ENCODE assay signal across 22 cellular contexts in the genomic region with DNA sequence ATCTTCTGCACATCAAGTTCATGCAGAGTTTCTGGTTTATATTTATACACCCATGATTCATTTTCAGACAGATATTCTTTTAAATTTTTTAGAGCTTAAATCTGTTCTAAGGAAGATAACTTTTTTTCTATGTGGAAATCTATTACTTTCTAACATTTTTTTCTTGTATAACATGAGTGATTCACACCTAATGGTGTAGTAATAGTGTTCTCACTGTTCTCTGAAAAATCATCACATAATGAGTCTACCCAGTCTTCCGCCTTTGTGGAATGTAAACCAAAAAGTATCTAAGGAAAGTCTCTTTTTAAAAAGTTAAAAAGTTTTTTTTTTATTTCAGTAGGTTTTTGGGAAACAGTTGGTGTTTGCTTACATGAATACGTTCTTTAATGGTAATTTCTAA.
A peak's percentile ranks its signal among the peaks of the same experiment; 100 is the strongest.
DNase-seq lines count a peak whose midpoint lies in the region; ATAC-seq, FAIRE-seq and TF ChIP-seq lines count a peak whose summit lies in the region.
"Had no signal": no experiment of that assay in that cellular context is flagged by ENCODE, and none has a peak within 500 bp of the region (broad histone marks: within the 10 kb centered on the region; RNA-seq: fewer than 3 reads in every experiment).

No MANE protein-coding gene starts in this region.

- H2BK12ac ChIP-seq in mesenchymal stem cell (ENCODE audit: low read length in 2 of 2) (no peak overlapping the region), neuronal stem cell (ENCODE audit: low read length) (no peak overlapping the region)

- H3K23ac ChIP-seq in IMR-90 (ENCODE audit: low read depth, low read length) (no peak overlapping the region), mesenchymal stem cell (ENCODE audit: low read length in 2 of 2) (no peak overlapping the region), neuronal stem cell (ENCODE audit: low read depth, low read length, poor library complexity) (no peak overlapping the region)

- DNase-seq in AG20443 (ENCODE audit: low spot score) (peak; percentile 14), IMR-90 (peak; percentile 29), mesenchymal stem cell (no peak), GM19240 (ENCODE audit: insufficient read length, low spot score) (no peak), DMS 273 treated with DMSO at 0.1 percent for 48 hours (lab: John Stamatoyannopoulos, UW) (no peak), BE2C (no peak), neuronal stem cell (ENCODE audit: low spot score) (no peak)
- DNase-seq: C1 segment of cervical spinal cord; Calu3; CD8-positive, alpha-beta memory T cell; GDM1; Kasumi-1; MG63; NCI-H1417; NCI-H1694 treated with DMSO at 0.1 percent for 48 hours; NCI-H2081 treated with DMSO at 0.1 percent for 48 hours; NCI-H2171 treated with DMSO at 0.1 percent for 48 hours; NCI-H524 treated with DMSO at 0.1 percent for 48 hours had no signal

- in situ Hi-C loops in IMR-90 (cut with MboI; ENCODE audit: low sequenced_read_pairs) = no loop called here

- no peak overlapping the region; a peak in 1 of 4 replicates for H4K8ac ChIP-seq in IMR-90 (ENCODE audit: low read depth in 2 of 2, low read length in 2 of 2)
- H4K8ac ChIP-seq in mesenchymal stem cell (ENCODE audit: low read length) = no peak overlapping the region
- H4K8ac ChIP-seq in neuronal stem cell (ENCODE audit: low read depth, low read length) = no peak overlapping the region

- no peak overlapping the region for H2BK20ac ChIP-seq in IMR-90 (ENCODE audit: low read depth, low read length)

- peak; percentile 24; the same call in 1 of the 2 replicates for ATAC-seq in IMR-90 (ENCODE audit: low read depth)
- ATAC-seq: GM23338, Panc1 had no signal

- no peak overlapping the region for H3K27ac ChIP-seq in IMR-90 (ENCODE audit: insufficient read depth, low read length)
- H3K27ac ChIP-seq in mesenchymal stem cell (ENCODE audit: low read length, poor library complexity, severe bottlenecking) = no peak overlapping the region
- H3K27ac ChIP-seq in neuronal stem cell (replicated peaks; ENCODE audit: low read length) = no peak overlapping the region

- no peak overlapping the region for H2AK9ac ChIP-seq in IMR-90 (replicated peaks; ENCODE audit: low read depth, low read length, poor library complexity)

- H3K4me1 ChIP-seq in IMR-90 (ENCODE audit: control insufficient read depth, insufficient read depth, low read length) = no peaks in the 10 kb centered on the region
- peaks cover 3% of the 10 kb centered on the region for H3K4me1 ChIP-seq in mesenchymal stem cell (ENCODE audit: control insufficient read depth, insufficient read depth, low read depth, low read length)
- H3K4me1 ChIP-seq in BE2C = no peaks in the 10 kb centered on the region; the same call in 1 of the 2 replicates
- H3K4me1 ChIP-seq in neuronal stem cell (ENCODE audit: control insufficient read depth in 2 of 2, insufficient read depth in 1 of 2, low read depth in 1 of 2, low read length in 2 of 2) = no peaks in the 10 kb centered on the region
- H3K4me1 ChIP-seq: HAP-1 had no signal

- intact Hi-C loops in IMR-90 (cut with micrococcal nuclease) = no loop called here

- H3K9me3 ChIP-seq in IMR-90 (ENCODE audit: control insufficient read depth, insufficient read depth, low read length) (no peaks in the 10 kb centered on the region), mesenchymal stem cell (ENCODE audit: control insufficient read depth, low read length) (no peaks in the 10 kb centered on the region), BE2C (no peaks in the 10 kb centered on the region), neuronal stem cell (replicated peaks in 1 of 2; ENCODE audit: control insufficient read depth in 2 of 2, insufficient read depth in 1 of 2, low read depth in 1 of 2, low read length in 2 of 2) (peaks cover 0 to under 1% of the 10 kb centered on the region in 2 donors)
- H3K9me3 ChIP-seq: HAP-1 had no signal

- CTCF ChIA-PET in IMR-90 (lab: Yijun Ruan, JAX) = interaction anchor here (0.6 kb wide), 1 partner anchor 854 kb away, joined by 3 read pairs; no protein-coding TSS in a partner anchor

- no peak overlapping the region for H2AFZ ChIP-seq in IMR-90 (replicated peaks; ENCODE audit: low read length, poor library complexity)
- H2AFZ ChIP-seq in mesenchymal stem cell (ENCODE audit: low read depth, low read length) = no peak overlapping the region
- H2AFZ ChIP-seq in neuronal stem cell (ENCODE audit: low read length) = no peak overlapping the region
- H2AFZ ChIP-seq: GM23338 had no signal

- no peak overlapping the region for H3K56ac ChIP-seq in IMR-90 (ENCODE audit: extremely low read depth, insufficient read depth, low read length)

- no peak overlapping the region for H3K4me3 ChIP-seq in IMR-90 (ENCODE audit: insufficient read depth, low read depth, low read length)
- H3K4me3 ChIP-seq in mesenchymal stem cell (ENCODE audit: insufficient read depth in 1 of 2, low read depth in 1 of 2, low read length in 2 of 2) = no peak overlapping the region
- H3K4me3 ChIP-seq in BE2C (ENCODE audit: low read depth, low read length) = no peak overlapping the region
- H3K4me3 ChIP-seq in neuronal stem cell (ENCODE audit: low read length in 2 of 2) = no peak overlapping the region
- H3K4me3 ChIP-seq: GM23338, HAP-1, MG63 had no signal

- H3K4me2 ChIP-seq in IMR-90 (ENCODE audit: low read depth, low read length) (no peak overlapping the region), mesenchymal stem cell (ENCODE audit: low read length, poor library complexity, severe bottlenecking) (no peak overlapping the region), neuronal stem cell (ENCODE audit: insufficient read depth, low read length, poor library complexity, severe bottlenecking) (no peak overlapping the region)
- H3K4me2 ChIP-seq: GM23338 had no signal

- H3K79me1 ChIP-seq in IMR-90 (ENCODE audit: low read depth in 1 of 2, low read length in 2 of 2) (peaks cover 14 to 21% of the 10 kb centered on the region in 2 experiments), mesenchymal stem cell (replicated peaks; ENCODE audit: low read length, poor library complexity, severe bottlenecking) (peaks cover 14% of the 10 kb centered on the region), neuronal stem cell (ENCODE audit: low read depth, low read length) (no peaks in the 10 kb centered on the region)

- no peaks in the 10 kb centered on the region for H4K20me1 ChIP-seq in IMR-90 (ENCODE audit: insufficient read depth, low read length)

- WGBS in IMR-90 (ENCODE audit: extremely low coverage in 2 of 2, insufficient read length in 1 of 2), 2 experiments = no CpG with 5 or more reads among the region's 2 CpGs
- WGBS in mesenchymal stem cell = 100% methylated on average over 1 of the region's 2 CpGs
- no CpG with 5 or more reads among the region's 2 CpGs for WGBS in neuronal stem cell (ENCODE audit: extremely low coverage in 2 of 2, insufficient read length in 2 of 2, insufficient replicate concordance in 1 of 2), 2 donors

- no peak for TF ChIP-seq RAD21 in IMR-90 (IDR thresholded peaks at IDR 0.05; ENCODE audit: low read length)

- no peak overlapping the region for H2BK120ac ChIP-seq in IMR-90 (ENCODE audit: low read depth, low read length)
- no peak overlapping the region for H2BK120ac ChIP-seq in mesenchymal stem cell (ENCODE audit: low read depth, low read length)
- H2BK120ac ChIP-seq in neuronal stem cell (ENCODE audit: low read depth, low read length) = no peak overlapping the region

- H3K9ac ChIP-seq in IMR-90 (ENCODE audit: low read depth, low read length) (no peak overlapping the region), mesenchymal stem cell (ENCODE audit: low read length) (peak overlapping the region; percentile 61), neuronal stem cell (ENCODE audit: low read depth, low read length, poor library complexity) (no peak overlapping the region)

- TF ChIP-seq CTCF in IMR-90 (conservative IDR thresholded peaks at IDR 0.05; ENCODE audit: low read depth, low read length) = no peak
- TF ChIP-seq CTCF in BE2C (IDR thresholded peaks at IDR 0.05; ENCODE audit: low read depth, low read length) = no peak

- H2AK5ac ChIP-seq in IMR-90 (ENCODE audit: low read depth, low read length) = no peak overlapping the region
- no peak overlapping the region for H2AK5ac ChIP-seq in mesenchymal stem cell (ENCODE audit: low read length, severe bottlenecking)
- no peak overlapping the region for H2AK5ac ChIP-seq in neuronal stem cell (ENCODE audit: low read depth, low read length)

- POLR2A ChIA-PET in IMR-90 (lab: Charles Lee; ENCODE audit: unreplicated experiment) = no interaction called here

- no peaks in the 10 kb centered on the region; the same call in 1 of the 2 replicates for H3K36me3 ChIP-seq in IMR-90 (ENCODE audit: control insufficient read depth, insufficient read depth, low read length)
- H3K36me3 ChIP-seq in mesenchymal stem cell (ENCODE audit: control insufficient read depth in 1 of 2, insufficient read depth in 2 of 2, low read depth in 1 of 2, low read length in 2 of 2) = peaks cover 0 to 4% of the 10 kb centered on the region in 2 experiments
- H3K36me3 ChIP-seq in BE2C = peaks cover 9% of the 10 kb centered on the region
- H3K36me3 ChIP-seq in neuronal stem cell (replicated peaks in 1 of 2; ENCODE audit: control insufficient read depth in 2 of 2, insufficient read depth in 2 of 2, low read length in 2 of 2) = peaks cover 0 to 4% of the 10 kb centered on the region in 2 donors
- H3K36me3 ChIP-seq: HAP-1 had no signal

- H3K18ac ChIP-seq in IMR-90 (ENCODE audit: low read depth, low read length) = no peak overlapping the region
- no peak overlapping the region for H3K18ac ChIP-seq in mesenchymal stem cell (ENCODE audit: low read depth in 1 of 2, low read length in 2 of 2)
- H3K18ac ChIP-seq in neuronal stem cell (ENCODE audit: low read length) = no peak overlapping the region

- H3K9me1 ChIP-seq in IMR-90 (ENCODE audit: insufficient read depth, low read length) = no peaks in the 10 kb centered on the region

- BruUV-seq in IMR-90 (replicated peaks; lab: Mats Ljungman, UMichigan) = no TSS peak

- no peak overlapping the region for H4K5ac ChIP-seq in IMR-90 (ENCODE audit: low read depth, low read length)

- H4K91ac ChIP-seq in IMR-90 (ENCODE audit: insufficient read depth, low read depth, low read length) (no peak overlapping the region), mesenchymal stem cell (ENCODE audit: low read length) (no peak overlapping the region), neuronal stem cell (ENCODE audit: low read depth, low read length, poor library complexity) (no peak overlapping the region)

- H2BK5ac ChIP-seq in IMR-90 (ENCODE audit: low read depth, low read length, poor library complexity, severe bottlenecking) (no peak overlapping the region), mesenchymal stem cell (ENCODE audit: low read depth, low read length, poor library complexity, severe bottlenecking) (no peak overlapping the region), neuronal stem cell (ENCODE audit: low read length) (no peak overlapping the region)

- dilution Hi-C loops in IMR-90 (cut with HindIII; ENCODE audit: low sequenced_read_pairs, unreplicated experiment) = no loop called here

- no peak for TF ChIP-seq POLR2A in IMR-90 (IDR thresholded peaks at IDR 0.05; ENCODE audit: low read depth, low read length)

- H3K4ac ChIP-seq in IMR-90 (ENCODE audit: low read depth, low read length) (no peak overlapping the region), mesenchymal stem cell (ENCODE audit: low read depth in 1 of 2, low read length in 2 of 2) (no peak overlapping the region), neuronal stem cell (ENCODE audit: low read length) (no peak overlapping the region)

- no peak overlapping the region for H3K14ac ChIP-seq in IMR-90 (replicated peaks; ENCODE audit: low read depth, low read length)
- H3K14ac ChIP-seq in mesenchymal stem cell (ENCODE audit: low read length in 2 of 2) = no peak overlapping the region
- H3K14ac ChIP-seq in neuronal stem cell (ENCODE audit: low read length) = no peak overlapping the region

- peak; percentile 61 for FAIRE-seq in endometrium (lab: Jason Lieb, UNC)

- H2BK15ac ChIP-seq in IMR-90 (ENCODE audit: low read depth, low read length) = no peak overlapping the region
- no peak overlapping the region for H2BK15ac ChIP-seq in mesenchymal stem cell (ENCODE audit: low read depth, poor library complexity, severe bottlenecking)
- no peak overlapping the region for H2BK15ac ChIP-seq in neuronal stem cell (ENCODE audit: low read length)

- no peaks in the 10 kb centered on the region for H3K27me3 ChIP-seq in IMR-90 (ENCODE audit: control insufficient read depth, insufficient read depth, low read length)
- H3K27me3 ChIP-seq in mesenchymal stem cell (ENCODE audit: control insufficient read depth in 1 of 2, insufficient read depth in 1 of 2, low read length in 2 of 2) = no peaks in the 10 kb centered on the region
- H3K27me3 ChIP-seq in BE2C = no peaks in the 10 kb centered on the region
- H3K27me3 ChIP-seq in neuronal stem cell (ENCODE audit: control insufficient read depth in 3 of 3, insufficient read depth in 3 of 3, low read depth in 1 of 3, low read length in 3 of 3) = no peaks in the 10 kb centered on the region
- H3K27me3 ChIP-seq: MG63 had no signal

Comparison
In these comparisons a context has a peak if more than half of its experiments do, and no peak if none do; other contexts are left out.
1. DNase-seq: peak in AG20443 (single experiment) and IMR-90 (single experiment); none in mesenchymal stem cell (single experiment), GM19240 (single experiment), DMS 273 treated with DMSO at 0.1 percent for 48 hours (single experiment), BE2C (single experiment) and neuronal stem cell (single experiment).